In the genomic region with DNA sequence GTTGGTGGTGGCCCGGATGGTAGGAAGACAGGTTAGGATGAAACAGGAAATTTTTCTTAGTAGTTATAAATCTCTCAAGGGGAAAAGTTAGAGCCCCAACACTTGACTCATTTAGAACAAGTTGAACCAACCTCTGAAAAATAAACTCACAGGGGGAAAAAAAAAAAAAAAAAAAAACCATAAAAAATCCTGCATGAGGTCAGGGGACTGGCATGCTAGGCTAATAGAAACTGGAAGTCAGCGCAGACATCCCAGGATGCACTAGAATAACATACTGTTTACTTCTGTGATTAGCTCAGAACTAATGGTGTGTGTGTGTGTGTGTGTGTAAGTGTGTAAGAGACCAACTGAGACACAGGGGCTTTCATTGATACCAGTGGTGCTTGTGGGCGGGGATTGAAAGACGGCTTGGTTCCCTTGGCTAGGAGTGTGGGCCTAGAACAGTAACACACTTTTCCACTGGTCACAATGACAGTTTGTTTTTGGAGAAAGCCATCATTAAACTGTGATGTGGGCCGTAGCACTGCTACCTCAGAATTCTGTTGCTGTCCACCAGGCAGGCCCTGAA, we compare ENCODE assay signal across 19 cellular contexts.
DNase-seq lines count a peak whose midpoint lies in the region; ATAC-seq and TF ChIP-seq lines count a peak whose summit lies in the region.
"Had no signal": no experiment of that assay in that cellular context is flagged by ENCODE, and none has a peak within 500 bp of the region (broad histone marks: within the 10 kb centered on the region; RNA-seq: fewer than 3 reads in every experiment).

No MANE protein-coding gene starts in this region.

- ATAC-seq in HG03095 (IDR thresholded peaks at IDR 0.05; ENCODE audit: unreplicated experiment): no peak
- no peak for ATAC-seq in Right ventricle myocardium superior (ENCODE audit: poor library complexity)

- H3K36me3 ChIP-seq in brain microvascular endothelial cell (replicated peaks): no peaks in the 10 kb centered on the region
- H3K36me3 ChIP-seq: BE2C, left ventricle myocardium inferior, ovary, SJSA1, vagina had no signal

- intact Hi-C loops in Right ventricle myocardium superior (cut with DNase I): no loop called here

- H3K4me3 ChIP-seq in brain microvascular endothelial cell (ENCODE audit: low read depth, low read length): no peak overlapping the region
- H3K4me3 ChIP-seq: left ventricle myocardium inferior, ovary, SJSA1, vagina had no signal

- TF ChIP-seq CTCF in brain microvascular endothelial cell (IDR thresholded peaks at IDR 0.05; ENCODE audit: low read depth, low read length, missing control alignments): no peak

- in situ Hi-C loops in brain microvascular endothelial cell (cut with HindIII; ENCODE audit: low pct_ligation_motif_present, low sequenced_read_pairs): no loop called here

- no peaks in the 10 kb centered on the region for H3K27me3 ChIP-seq in brain microvascular endothelial cell (replicated peaks)
- H3K27me3 ChIP-seq: BE2C, ovary, SJSA1, vagina had no signal

- peak; percentile 17 for DNase-seq in GM04504 (ENCODE audit: low read depth)
- peak; percentile 35 for DNase-seq in brain microvascular endothelial cell
- DNase-seq in left kidney (ENCODE audit: low read depth, low spot score): peak; percentile 31
- peak; percentile 23 for DNase-seq in stromal cell of bone marrow (ENCODE audit: low read depth)
- DNase-seq in NCI-H510A treated with DMSO at 0.1 percent for 48 hours (lab: John Stamatoyannopoulos, UW): no peak
- DNase-seq in Right ventricle myocardium superior: no peak
- DNase-seq: activated CD8-positive, alpha-beta memory T cell treated with anti-CD3 and anti-CD28 coated beads for 24 hours; BE2C; Calu3; cerebellar nuclear complex; H9; left ventricle myocardium inferior; NCI-H2107; NCI-H69; ovary; stimulated activated CD4-positive, alpha-beta T cell treated with anti-CD3 and anti-CD28 coated beads, Interleukin-2, amount 100 ng/mL, for 48 hours had no signal

- no peak overlapping the region for H3K27ac ChIP-seq in brain microvascular endothelial cell
- H3K27ac ChIP-seq: left ventricle myocardium inferior, ovary, SJSA1, vagina had no signal

Comparison
In these comparisons a context has a peak if more than half of its experiments do, and no peak if none do; other contexts are left out.
1. DNase-seq: peak in GM04504 (single experiment), brain microvascular endothelial cell (single experiment), left kidney (single experiment) and stromal cell of bone marrow (single experiment); none in NCI-H510A treated with DMSO at 0.1 percent for 48 hours (single experiment) and Right ventricle myocardium superior (single experiment).